Comparison of ENCODE assay signal across 11 cellular contexts in the genomic region with DNA sequence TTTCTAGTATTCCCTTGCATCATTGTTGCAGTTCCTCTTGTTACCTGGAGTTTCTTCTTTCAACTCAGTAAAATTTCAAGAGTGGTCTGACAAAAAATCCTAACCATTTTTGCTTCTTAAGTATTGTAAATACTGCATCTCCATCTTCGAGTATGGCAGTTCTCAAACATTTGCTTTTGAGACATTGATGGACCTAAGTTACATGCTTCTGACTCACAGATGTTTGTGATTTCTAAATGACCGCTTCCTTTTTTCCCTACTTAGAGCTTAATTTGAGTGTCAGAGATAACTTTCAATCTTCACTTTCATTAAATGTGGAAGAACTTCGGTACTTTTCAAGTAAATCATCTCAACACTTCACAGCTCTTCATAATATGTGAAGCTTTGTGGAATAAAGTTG. TPM values are rescaled to one million over a fixed set of nuclear protein-coding genes. Genes with fewer than 3 reads are reported as not detected.
A peak's percentile ranks its signal among the peaks of the same experiment; 100 is the strongest.
DNase-seq lines count a peak whose midpoint lies in the region; ATAC-seq, FAIRE-seq and TF ChIP-seq lines count a peak whose summit lies in the region.
"Had no signal": no experiment of that assay in that cellular context is flagged by ENCODE, and none has a peak within 500 bp of the region (broad histone marks: within the 10 kb centered on the region; RNA-seq: fewer than 3 reads in every experiment).

No MANE protein-coding gene starts in this region.

- in situ Hi-C loops in HepG2 (cut with HindIII; ENCODE audit: extremely low pct_ligation_motif_present, low pct_unique_long_range_greater_than_20kb) = no loop called here

- TF ChIP-seq POLR2A in HepG2 (IDR thresholded peaks at IDR 0.05; ENCODE audit: insufficient read depth in 1 of 2, low read depth in 2 of 2, low read length in 2 of 2) = no peak
- no peak for TF ChIP-seq POLR2A in right lobe of liver (IDR thresholded peaks at IDR 0.05)

- H2AFZ ChIP-seq in HepG2 (ENCODE audit: low read length) (no peak overlapping the region), OCI-LY3 (ENCODE audit: low read depth, low read length) (no peak overlapping the region)

- TF ChIP-seq EP300 in HepG2 (IDR thresholded peaks at IDR 0.05; ENCODE audit: low read depth in 2 of 2, low read length in 2 of 2) = no peak
- TF ChIP-seq EP300 in HepG2 (CRISPR knock-in tag; IDR thresholded peaks at IDR 0.05; ENCODE audit: borderline replicate concordance) = no peak

- H3K4me2 ChIP-seq in HepG2 (ENCODE audit: low read depth, low read length) (peak overlapping the region; percentile 34), OCI-LY3 (ENCODE audit: low read length) (peak overlapping the region; percentile 54)

- no peak overlapping the region for H3K27ac Mint-ChIP-seq in dendritic cell treated with granulocyte-macrophage colony-stimulating factor and Interleukin-4, amounts not matched to agents 40 ng/mL and 50 ng/mL, for 4 days

- H4K20me1 ChIP-seq in HepG2 (ENCODE audit: insufficient read depth, low read length) (peaks cover 66% of the 10 kb centered on the region), OCI-LY3 (ENCODE audit: insufficient read depth, low read length) (peaks cover 76% of the 10 kb centered on the region)

- DNase-seq in HepG2 (ENCODE audit: low spot score) (no peak), right lobe of liver (no peak), upper lobe of right lung (no peak), Right ventricle myocardium superior (no peak), left cardiac atrium (no peak), SW480 (ENCODE audit: low spot score) (no peak)
- DNase-seq: activated gamma-delta T cell treated with Interleukin-2 at 50 U/mL for 16 hours, SJCRH30 had no signal

- no peak for TF ChIP-seq RAD21 in HepG2 (CRISPR knock-in tag; IDR thresholded peaks at IDR 0.05)

- intact Hi-C loops in HepG2 (cut with micrococcal nuclease; ENCODE audit: unreplicated experiment) (no loop called here), right lobe of liver (cut with DNase I) (no loop called here), upper lobe of right lung (cut with DNase I) (no loop called here), Right ventricle myocardium superior (cut with DNase I) (no loop called here), left cardiac atrium (cut with DNase I) (no loop called here)
- intact Hi-C loops in dendritic cell treated with granulocyte-macrophage colony-stimulating factor and Interleukin-4, amounts not matched to agents 40 ng/mL and 50 ng/mL, for 4 days (cut with micrococcal nuclease) = loop anchor here (10.0 kb wide), 1 partner anchor 402 kb away; a partner anchor contains a TSS

- BruUV-seq in HepG2 (replicated peaks; lab: Mats Ljungman, UMichigan) = no TSS peak

- 89% methylated on average over 3 of the region's 3 CpGs for WGBS in HepG2 (ENCODE audit: low lambda C conversion rate)
- WGBS in right lobe of liver (ENCODE audit: insufficient coverage, low coverage, low lambda C conversion rate, missing lambda C conversion rate) = 57% methylated on average over 3 of the region's 3 CpGs

- no peaks in the 10 kb centered on the region for H3K9me3 ChIP-seq in HepG2 (ENCODE audit: low read length)
- no peaks in the 10 kb centered on the region for H3K9me3 ChIP-seq in right lobe of liver
- no peaks in the 10 kb centered on the region for H3K9me3 ChIP-seq in OCI-LY3 (ENCODE audit: insufficient read depth, low read length)
- H3K9me3 ChIP-seq in upper lobe of right lung = no peaks in the 10 kb centered on the region
- H3K9me3 ChIP-seq: SJCRH30 had no signal

- no peak overlapping the region; the same call in 1 of the 2 replicates for H3K9ac ChIP-seq in HepG2 (ENCODE audit: insufficient read depth, low read depth, low read length)
- H3K9ac ChIP-seq in OCI-LY3 (ENCODE audit: low read length) = no peak overlapping the region

- peaks cover 35% of the 10 kb centered on the region for H3K4me1 Mint-ChIP-seq in dendritic cell treated with granulocyte-macrophage colony-stimulating factor and Interleukin-4, amounts not matched to agents 40 ng/mL and 50 ng/mL, for 4 days (ENCODE audit: low read depth)

- no peak for FAIRE-seq in HepG2 (lab: Jason Lieb, UNC)
- FAIRE-seq: D721Med had no signal

- H3K36me3 Mint-ChIP-seq in dendritic cell treated with granulocyte-macrophage colony-stimulating factor and Interleukin-4, amounts not matched to agents 40 ng/mL and 50 ng/mL, for 4 days (ENCODE audit: low read depth) = peaks cover 15% of the 10 kb centered on the region

- H3K27ac ChIP-seq in HepG2 (ENCODE audit: extremely low read length, insufficient read depth, low read length) = no peak overlapping the region
- no peak overlapping the region for H3K27ac ChIP-seq in right lobe of liver
- peak overlapping the region; percentile 1; the same call in 1 of the 2 replicates for H3K27ac ChIP-seq in OCI-LY3 (ENCODE audit: low read length)
- H3K27ac ChIP-seq in upper lobe of right lung = peak overlapping the region; percentile 17
- H3K27ac ChIP-seq: SJCRH30 had no signal

- no peaks in the 10 kb centered on the region for H3K27me3 Mint-ChIP-seq in dendritic cell treated with granulocyte-macrophage colony-stimulating factor and Interleukin-4, amounts not matched to agents 40 ng/mL and 50 ng/mL, for 4 days

- POLR2A ChIA-PET in HepG2 (lab: Yijun Ruan, JAX) = no interaction called here

- H3K79me2 ChIP-seq in HepG2 (ENCODE audit: insufficient read depth, low read length) = peaks cover 87% of the 10 kb centered on the region
- peaks cover 91% of the 10 kb centered on the region for H3K79me2 ChIP-seq in OCI-LY3 (ENCODE audit: low read length)

- H3K36me3 ChIP-seq in HepG2 (replicated peaks in 1 of 2; ENCODE audit: control insufficient read depth in 1 of 2, insufficient read depth in 2 of 2, low read length in 2 of 2) (peaks cover 3 to 11% of the 10 kb centered on the region in 2 experiments; a peak in 4 of 5 replicates), right lobe of liver (no peaks in the 10 kb centered on the region), OCI-LY3 (replicated peaks; ENCODE audit: low read depth, low read length) (peaks cover 15% of the 10 kb centered on the region), upper lobe of right lung (peaks cover 11% of the 10 kb centered on the region)

- ATAC-seq in HepG2 (no peak), right lobe of liver (no peak), upper lobe of right lung (no peak), Right ventricle myocardium superior (ENCODE audit: poor library complexity) (no peak), left cardiac atrium (no peak)

- CTCF ChIA-PET in HepG2 (lab: Yijun Ruan, JAX; ENCODE audit: low intra/inter-chr PET ratio, low total read pairs) = no interaction called here

- no peaks in the 10 kb centered on the region for H3K9me3 Mint-ChIP-seq in dendritic cell treated with granulocyte-macrophage colony-stimulating factor and Interleukin-4, amounts not matched to agents 40 ng/mL and 50 ng/mL, for 4 days

- H3K4me3 Mint-ChIP-seq in dendritic cell treated with granulocyte-macrophage colony-stimulating factor and Interleukin-4, amounts not matched to agents 40 ng/mL and 50 ng/mL, for 4 days = peak overlapping the region; percentile 17

- H3K4me1 ChIP-seq in HepG2 (ENCODE audit: insufficient read depth, low read length) (peaks cover 49% of the 10 kb centered on the region), right lobe of liver (peaks cover 0 to 26% (median 6%) of the 10 kb centered on the region in 4 donors), OCI-LY3 (ENCODE audit: low read length) (peaks cover 47% of the 10 kb centered on the region), upper lobe of right lung (peaks cover 28% of the 10 kb centered on the region)

- H3K4me3 ChIP-seq in HepG2 (replicated peaks in 1 of 3; ENCODE audit: insufficient read depth in 1 of 3, low read depth in 2 of 3, low read length in 3 of 3) = no peak overlapping the region
- H3K4me3 ChIP-seq in right lobe of liver = no peak overlapping the region
- H3K4me3 ChIP-seq in OCI-LY3 (ENCODE audit: low read length) = peak overlapping the region; percentile 36
- H3K4me3 ChIP-seq in upper lobe of right lung = no peak overlapping the region
- H3K4me3 ChIP-seq: SJCRH30 had no signal

- no peak for TF ChIP-seq CTCF in HepG2 (CRISPR knock-in tag; IDR thresholded peaks at IDR 0.05)
- TF ChIP-seq CTCF in right lobe of liver (IDR thresholded peaks at IDR 0.05) = no peak
- TF ChIP-seq CTCF in OCI-LY3 (IDR thresholded peaks at IDR 0.05; ENCODE audit: low read depth, low read length) = no peak
- TF ChIP-seq CTCF in upper lobe of right lung (IDR thresholded peaks at IDR 0.05) = no peak

- no peaks in the 10 kb centered on the region; a peak in 1 of 5 replicates for H3K27me3 ChIP-seq in HepG2 (ENCODE audit: control insufficient read depth in 1 of 2, insufficient read depth in 2 of 2, low read length in 2 of 2)
- H3K27me3 ChIP-seq in right lobe of liver = no peaks in the 10 kb centered on the region
- H3K27me3 ChIP-seq in OCI-LY3 (ENCODE audit: low read depth, low read length) = no peaks in the 10 kb centered on the region
- H3K27me3 ChIP-seq in upper lobe of right lung = no peaks in the 10 kb centered on the region
- H3K27me3 ChIP-seq: SJCRH30 had no signal

RNA-seq across cellular contexts. Expression of a gene that starts 4.2 kb away (rescaled TPM):
- total RNA-seq in HepG2 (2016; rRNA removed; fragmentation: Illumina TruSeq; extraction: Trizol) (33.2 and 44.2 TPM in 2 replicates), right lobe of liver (10 to 100 TPM; 12.6 to 18.8 (median 17.1) TPM), upper lobe of right lung (42.4 TPM), Right ventricle myocardium superior (16.4 TPM), left cardiac atrium (10 to 100 TPM; 18.0 to 18.1 TPM)
- 65.0 and 67.5 TPM in 2 replicates for total RNA-seq in HepG2 (2016; cell fraction: cytosol; rRNA removed; fragmentation: Illumina TruSeq; extraction: Trizol; ENCODE audit: low read depth)
- total RNA-seq in HepG2 (2016; cell fraction: insoluble cytoplasmic fraction; rRNA removed; fragmentation: Illumina TruSeq; extraction: Trizol) = 34.1 and 42.8 TPM in 2 replicates
- 20.5 and 20.6 TPM in 2 replicates for total RNA-seq in HepG2 (2016; cell fraction: membrane; rRNA removed; fragmentation: Illumina TruSeq; extraction: Trizol)
- 104 and 113 TPM in 2 replicates for total RNA-seq in HepG2 (2016; cell fraction: nucleus; rRNA removed; fragmentation: Illumina TruSeq; extraction: Trizol)
- polyA plus RNA-seq in HepG2 (2011; rRNA removed) = 36.2 and 42.1 TPM in 2 replicates
- 15.4 and 16.8 TPM in 2 replicates for polyA plus RNA-seq in HepG2 (2011; cell fraction: cytosol; rRNA removed)
- polyA plus RNA-seq in HepG2 (2011; cell fraction: nucleus; rRNA removed) = 97.8 and 109 TPM in 2 replicates
- polyA plus RNA-seq in HepG2 (2012) = 22.3 and 26.4 TPM in 2 replicates
- 3.4 and 3.9 TPM in 2 replicates for polyA plus RNA-seq in HepG2 (2016; cell fraction: cytosol; fragmentation: Illumina TruSeq; extraction: Trizol; ENCODE audit: low read depth)
- polyA plus RNA-seq in HepG2 (2016; cell fraction: insoluble cytoplasmic fraction; fragmentation: Illumina TruSeq; extraction: Trizol; ENCODE audit: low read depth) = 22.3 and 23.5 TPM in 2 replicates
- 5.7 and 7.3 TPM in 2 replicates for polyA plus RNA-seq in HepG2 (2016; cell fraction: membrane; fragmentation: Illumina TruSeq; extraction: Trizol; ENCODE audit: low read depth)
- 101 and 119 TPM in 2 replicates for polyA plus RNA-seq in HepG2 (2016; cell fraction: nucleus; fragmentation: Illumina TruSeq; extraction: Trizol; ENCODE audit: insufficient read depth, low read depth)
- 52.5 and 67.9 TPM in 2 replicates for polyA minus RNA-seq in HepG2 (2011; rRNA and poly(A)+ RNA removed; ENCODE audit: low replicate concordance)
- 18.3 and 19.0 TPM in 2 replicates for polyA minus RNA-seq in HepG2 (2011; cell fraction: cytosol; rRNA and poly(A)+ RNA removed)
- polyA minus RNA-seq in HepG2 (2011; cell fraction: nucleus; rRNA and poly(A)+ RNA removed) = 232 and 234 TPM in 2 replicates

Comparison
In these comparisons a context has a peak if more than half of its experiments do, and no peak if none do; other contexts are left out.
1. H3K27ac ChIP-seq: peak in OCI-LY3 (single experiment) and upper lobe of right lung (single experiment); none in HepG2 (single experiment) and right lobe of liver (0 of 3).